1 cellular context compared by ENCODE assay signal in genomic region chr18:36650206-36650605, GRCh38.
TF ChIP-seq lines count a peak whose summit lies in the region.

No MANE protein-coding gene starts in this region.

TF ChIP-seq in GM12878, 131 proteins besides CTCF, POLR2A, EP300 and RAD21 (continued from another document):
- TF ChIP-seq USF2 (IDR thresholded peaks at IDR 0.05; ENCODE audit: borderline replicate concordance, low read depth, low read length) (no peak), CBX5 (IDR thresholded peaks at IDR 0.05; ENCODE audit: low read depth) (no peak), ZNF384 (IDR thresholded peaks at IDR 0.05; ENCODE audit: borderline replicate concordance, low read depth, low read length) (no peak), NFYA (IDR thresholded peaks at IDR 0.05; ENCODE audit: borderline replicate concordance, low read depth, low read length) (no peak), ZNF24 (IDR thresholded peaks at IDR 0.05) (no peak)
